In genomic region chr1:5990913-5991783, GRCh38 we compare ENCODE assay signal across 8 cellular contexts. TPM values are rescaled to one million over a fixed set of nuclear protein-coding genes. Genes with fewer than 3 reads are reported as not detected.
A peak's percentile ranks its signal among the peaks of the same experiment; 100 is the strongest.
DNase-seq lines count a peak whose midpoint lies in the region; ATAC-seq and TF ChIP-seq lines count a peak whose summit lies in the region.

No MANE protein-coding gene starts in this region.

- no peaks in the 10 kb centered on the region for H3K9me3 ChIP-seq in neural progenitor cell (ENCODE audit: low read depth)

- H3K79me2 ChIP-seq in neural progenitor cell (ENCODE audit: low read depth): peaks cover 34% of the 10 kb centered on the region

- peaks cover 24% of the 10 kb centered on the region for H4K20me1 ChIP-seq in neural progenitor cell (ENCODE audit: low read depth)

- H3K9ac ChIP-seq in neural progenitor cell: peak overlapping the region; percentile 50

- peaks cover 12% of the 10 kb centered on the region for H3K4me1 ChIP-seq in neural progenitor cell

- H3K36me3 Mint-ChIP-seq in neural progenitor cell: peaks cover 5% of the 10 kb centered on the region

- TF ChIP-seq CTCF in fibroblast of villous mesenchyme (IDR thresholded peaks at IDR 0.05; ENCODE audit: insufficient read depth, low read depth, low read length): no peak
- no peak for TF ChIP-seq CTCF in neural progenitor cell (IDR thresholded peaks at IDR 0.05)

- no peaks in the 10 kb centered on the region for H3K9me3 Mint-ChIP-seq in neural progenitor cell

- H3K27me3 Mint-ChIP-seq in neural progenitor cell (ENCODE audit: insufficient read depth, low read depth): peaks cover 9% of the 10 kb centered on the region

- peaks cover 7% of the 10 kb centered on the region for H3K27me3 ChIP-seq in neural progenitor cell

- H3F3A ChIP-seq in neural progenitor cell (ENCODE audit: low read depth): peaks cover 17% of the 10 kb centered on the region

- H2AFZ ChIP-seq in neural progenitor cell (replicated peaks): no peak overlapping the region

- peak overlapping the region; percentile 100 for H3K4me2 ChIP-seq in neural progenitor cell

- no peak overlapping the region for H3K27ac ChIP-seq in neural progenitor cell

- H3K4me3 ChIP-seq in Jurkat, Clone E6-1 (ENCODE audit: low read length): peak overlapping the region; percentile 79
- peak overlapping the region; percentile 81 for H3K4me3 ChIP-seq in fibroblast of villous mesenchyme (ENCODE audit: low read depth, low read length)
- H3K4me3 ChIP-seq in neural progenitor cell: peak overlapping the region; percentile 92

- H3K4me3 Mint-ChIP-seq in neural progenitor cell: peak overlapping the region; percentile 94

- H3K4me1 Mint-ChIP-seq in neural progenitor cell: peaks cover 25% of the 10 kb centered on the region

- no peaks in the 10 kb centered on the region for H3K36me3 ChIP-seq in neural progenitor cell

- ATAC-seq in HG03442 (IDR thresholded peaks at IDR 0.05; ENCODE audit: unreplicated experiment): no peak

- H3K27ac Mint-ChIP-seq in neural progenitor cell: no peak overlapping the region

- DNase-seq in CMK (ENCODE audit: low read depth) (peak; percentile 30), fibroblast of villous mesenchyme (ENCODE audit: low read depth) (peak; percentile 28), neural progenitor cell (ENCODE audit: low spot score) (peak; percentile 87), SKM-1 treated with dmso at 0.1 percent for 144 hours (lab: John Stamatoyannopoulos, UW; ENCODE audit: unreplicated experiment) (no peak), NCI-H2227 (lab: John Stamatoyannopoulos, UW; ENCODE audit: unreplicated experiment) (no peak)
- no peak for DNase-seq in Jurkat, Clone E6-1 (ENCODE audit: low read depth, low spot score)
- DNase-seq in activated T-cell treated with anti-CD3 and anti-CD28 coated beads, Interleukin-2, amount 50 U/mL, for 48 hours: peak; percentile 46 to 60

RNA-seq across cellular contexts. Expression of gene NPHP4, which starts 1.1 kb away (rescaled TPM):
- polyA plus RNA-seq in Jurkat, Clone E6-1 (2012; ENCODE audit: insufficient read depth, insufficient read length): 30.0 TPM
- total RNA-seq in fibroblast of villous mesenchyme (6.4 and 6.5 TPM in 2 replicates), neural progenitor cell (ENCODE audit: low replicate concordance) (8.9 and 13.0 TPM in 2 replicates)

RNA-seq across cellular contexts. Expression of gene KCNAB2, which starts 54.5 kb away (rescaled TPM):
- polyA plus RNA-seq in Jurkat, Clone E6-1 (2012; ENCODE audit: insufficient read depth, insufficient read length): 271 TPM
- 2.6 and 3.5 TPM in 2 replicates for total RNA-seq in fibroblast of villous mesenchyme
- 2.2 and 8.5 TPM in 2 replicates for total RNA-seq in neural progenitor cell (ENCODE audit: low replicate concordance)

Comparison
In these comparisons a context has a peak if more than half of its experiments do, and no peak if none do; other contexts are left out.
1. DNase-seq: peak in CMK (single experiment), activated T-cell treated with anti-CD3 and anti-CD28 coated beads, Interleukin-2, amount 50 U/mL, for 48 hours (2 of 2), fibroblast of villous mesenchyme (single experiment) and neural progenitor cell (single experiment); none in Jurkat, Clone E6-1 (single experiment), SKM-1 treated with dmso at 0.1 percent for 144 hours (single experiment) and NCI-H2227 (single experiment).
2. Peak in every context shown above with its lines, with median percentiles within 50 percentile points of each other: H3K4me3 ChIP-seq.